Comparison of ENCODE assay signal across 32 cellular contexts in genomic region chr4:6748286-6748685, GRCh38. TPM values are rescaled to one million over a fixed set of nuclear protein-coding genes. Genes with fewer than 3 reads are reported as not detected.
DNase-seq lines count a peak whose midpoint lies in the region; ATAC-seq and TF ChIP-seq lines count a peak whose summit lies in the region.
"Had no signal": no experiment of that assay in that cellular context is flagged by ENCODE, and none has a peak within 500 bp of the region (broad histone marks: within the 10 kb centered on the region; RNA-seq: fewer than 3 reads in every experiment).

No MANE protein-coding gene starts in this region.

- H4K8ac ChIP-seq in neuronal stem cell (ENCODE audit: low read depth, low read length), result no peak overlapping the region

- no peaks in the 10 kb centered on the region for H3K9me3 Mint-ChIP-seq in activated naive CD4-positive, alpha-beta T cell treated with anti-CD3 and anti-CD28 coated beads, Interleukin-2, amount 10 ng/mL, durations not matched to agents 7 days and 5 days
- H3K9me3 Mint-ChIP-seq in WTC11, result no peaks in the 10 kb centered on the region
- H3K9me3 Mint-ChIP-seq: activated B cell treated with CpG ODN at 0.5 μM for 24 hours; activated T-cell treated with anti-CD3 and anti-CD28 coated beads, Interleukin-2, amount 50 U/mL, for 72 hours; central memory CD8-positive, alpha-beta T cell; dendritic cell treated with granulocyte-macrophage colony-stimulating factor and Interleukin-4, amounts not matched to agents 40 ng/mL and 50 ng/mL, for 4 days; stimulated activated naive CD8-positive, alpha-beta T cell treated with anti-CD3 and anti-CD28 coated beads, Interleukin-15, Interleukin-2, amounts not matched to agents 100 ng/mL and 50 ng/mL, for 24 hours had no signal

- no peak for ATAC-seq in WTC11
- ATAC-seq in GM21381 (IDR thresholded peaks at IDR 0.05; ENCODE audit: unreplicated experiment), result no peak
- ATAC-seq: activated T-cell treated with anti-CD3 and anti-CD28 coated beads, Interleukin-2, amount 50 U/mL, for 72 hours; gastrocnemius medialis had no signal

- H3K36me3 Mint-ChIP-seq in activated naive CD4-positive, alpha-beta T cell treated with anti-CD3 and anti-CD28 coated beads, Interleukin-2, amount 10 ng/mL, durations not matched to agents 7 days and 5 days, result no peaks in the 10 kb centered on the region
- H3K36me3 Mint-ChIP-seq in WTC11, result no peaks in the 10 kb centered on the region
- H3K36me3 Mint-ChIP-seq: CD14-positive monocyte had no signal

- H3K27me3 Mint-ChIP-seq in activated naive CD4-positive, alpha-beta T cell treated with anti-CD3 and anti-CD28 coated beads, Interleukin-2, amount 10 ng/mL, durations not matched to agents 7 days and 5 days, result peaks cover 3% of the 10 kb centered on the region
- H3K27me3 Mint-ChIP-seq in WTC11 (ENCODE audit: low read depth), result no peaks in the 10 kb centered on the region
- H3K27me3 Mint-ChIP-seq: central memory CD8-positive, alpha-beta T cell; stimulated activated naive CD8-positive, alpha-beta T cell treated with anti-CD3 and anti-CD28 coated beads, Interleukin-15, Interleukin-2, amounts not matched to agents 100 ng/mL and 50 ng/mL, for 24 hours had no signal

- H3K27ac ChIP-seq in hepatocyte (no peak overlapping the region), neuronal stem cell (replicated peaks; ENCODE audit: low read length) (no peak overlapping the region)

- no peaks in the 10 kb centered on the region for H4K20me1 ChIP-seq in hepatocyte (ENCODE audit: insufficient read depth, poor library complexity, severe bottlenecking)

- no peak overlapping the region for H4K91ac ChIP-seq in neuronal stem cell (ENCODE audit: low read depth, low read length, poor library complexity)

- CTCF ChIA-PET in activated naive CD4-positive, alpha-beta T cell treated with anti-CD3 and anti-CD28 coated beads, Interleukin-2, amount 10 ng/mL, durations not matched to agents 7 days and 5 days (lab: Charles Lee), result no interaction called here
- CTCF ChIA-PET in WTC11 (lab: Charles Lee), result no interaction called here

- H3K27ac Mint-ChIP-seq in activated naive CD4-positive, alpha-beta T cell treated with anti-CD3 and anti-CD28 coated beads, Interleukin-2, amount 10 ng/mL, durations not matched to agents 7 days and 5 days, result peak overlapping the region; percentile 70
- H3K27ac Mint-ChIP-seq in WTC11, result no peak overlapping the region
- H3K27ac Mint-ChIP-seq: activated B cell treated with CpG ODN at 0.5 μM for 24 hours; activated T-cell treated with anti-CD3 and anti-CD28 coated beads, Interleukin-2, amount 50 U/mL, for 72 hours; CD14-positive monocyte; stimulated activated naive CD8-positive, alpha-beta T cell treated with anti-CD3 and anti-CD28 coated beads, Interleukin-15, Interleukin-2, amounts not matched to agents 100 ng/mL and 50 ng/mL, for 24 hours had no signal

- H2BK15ac ChIP-seq in neuronal stem cell (ENCODE audit: low read length), result no peak overlapping the region

- no peak overlapping the region for H2BK12ac ChIP-seq in neuronal stem cell (ENCODE audit: low read length)

- H3K4me3 ChIP-seq in hepatocyte (no peak overlapping the region), neuronal stem cell (ENCODE audit: low read length in 2 of 2) (no peak overlapping the region)
- H3K4me3 ChIP-seq: gastrocnemius medialis, MG63, right atrium auricular region, thoracic aorta had no signal

- H2AK5ac ChIP-seq in neuronal stem cell (ENCODE audit: low read depth, low read length), result no peak overlapping the region

- peak overlapping the region; percentile 21 for H3K9ac ChIP-seq in neuronal stem cell (ENCODE audit: low read depth, low read length, poor library complexity)

- H3K79me2 ChIP-seq in hepatocyte, result no peaks in the 10 kb centered on the region

- H2BK120ac ChIP-seq in neuronal stem cell (ENCODE audit: low read depth, low read length), result no peak overlapping the region

- no peak overlapping the region for H3K23ac ChIP-seq in neuronal stem cell (ENCODE audit: low read depth, low read length, poor library complexity)

- H3K14ac ChIP-seq in neuronal stem cell (ENCODE audit: low read length), result no peak overlapping the region

- peak overlapping the region; percentile 83 for H3K18ac ChIP-seq in neuronal stem cell (ENCODE audit: low read length)

- peaks cover 21% of the 10 kb centered on the region for H3K4me1 ChIP-seq in hepatocyte (ENCODE audit: insufficient read depth)
- peaks cover 10 to 21% of the 10 kb centered on the region in 2 donors for H3K4me1 ChIP-seq in neuronal stem cell (ENCODE audit: control insufficient read depth in 2 of 2, insufficient read depth in 1 of 2, low read depth in 1 of 2, low read length in 2 of 2)

- WGBS in hepatocyte (ENCODE audit: low lambda C conversion rate, missing lambda C conversion rate), result 93% methylated on average over 9 of the region's 9 CpGs
- no CpG with 5 or more reads among the region's 9 CpGs for WGBS in neuronal stem cell (ENCODE audit: extremely low coverage in 2 of 2, insufficient read length in 2 of 2, insufficient replicate concordance in 1 of 2), 2 donors

- H3K79me1 ChIP-seq in neuronal stem cell (ENCODE audit: low read depth, low read length), result no peaks in the 10 kb centered on the region

- no peaks in the 10 kb centered on the region for H3K36me3 ChIP-seq in hepatocyte (replicated peaks; ENCODE audit: insufficient read depth, low read depth)
- no peaks in the 10 kb centered on the region for H3K36me3 ChIP-seq in neuronal stem cell (replicated peaks in 1 of 2; ENCODE audit: control insufficient read depth in 2 of 2, insufficient read depth in 2 of 2, low read length in 2 of 2)
- H3K36me3 ChIP-seq: gastrocnemius medialis, MG63, right atrium auricular region, thoracic aorta had no signal

- no peak overlapping the region for H3K4me3 Mint-ChIP-seq in activated naive CD4-positive, alpha-beta T cell treated with anti-CD3 and anti-CD28 coated beads, Interleukin-2, amount 10 ng/mL, durations not matched to agents 7 days and 5 days
- H3K4me3 Mint-ChIP-seq in WTC11, result no peak overlapping the region
- H3K4me3 Mint-ChIP-seq: activated B cell treated with CpG ODN at 0.5 μM for 24 hours; activated T-cell treated with anti-CD3 and anti-CD28 coated beads, Interleukin-2, amount 50 U/mL, for 72 hours; CD14-positive monocyte; central memory CD8-positive, alpha-beta T cell; dendritic cell treated with granulocyte-macrophage colony-stimulating factor and Interleukin-4, amounts not matched to agents 40 ng/mL and 50 ng/mL, for 4 days; neural crest cell; stimulated activated naive CD8-positive, alpha-beta T cell treated with anti-CD3 and anti-CD28 coated beads, Interleukin-15, Interleukin-2, amounts not matched to agents 100 ng/mL and 50 ng/mL, for 24 hours had no signal

- no peaks in the 10 kb centered on the region for H3K9me2 ChIP-seq in hepatocyte (replicated peaks; ENCODE audit: insufficient read depth)

- H3K27me3 ChIP-seq in hepatocyte, result no peaks in the 10 kb centered on the region
- peaks cover 0 to 5% (median 0%) of the 10 kb centered on the region in 3 experiments for H3K27me3 ChIP-seq in neuronal stem cell (ENCODE audit: control insufficient read depth in 3 of 3, insufficient read depth in 3 of 3, low read depth in 1 of 3, low read length in 3 of 3)
- H3K27me3 ChIP-seq: gastrocnemius medialis, MG63, right atrium auricular region had no signal

- no peak overlapping the region for H2BK5ac ChIP-seq in neuronal stem cell (ENCODE audit: low read length)

- no peak for DNase-seq in activated naive CD4-positive, alpha-beta T cell treated with anti-CD3 and anti-CD28 coated beads, Interleukin-2, amount 10 ng/mL, durations not matched to agents 7 days and 5 days
- DNase-seq in activated naive CD4-positive, alpha-beta T cell treated with anti-CD3 and anti-CD28 coated beads, Interleukin-2, amount 50 U/mL, for 16 hours, result no peak
- DNase-seq in hepatocyte (ENCODE audit: low spot score) (peak; percentile 4), neuronal stem cell (ENCODE audit: low spot score) (no peak), WTC11 (ENCODE audit: low spot score) (no peak), GM10266 (ENCODE audit: extremely low spot score) (no peak), NCI-H510A (lab: John Stamatoyannopoulos, UW) (no peak)
- DNase-seq: 8988T; activated B cell treated with CpG ODN at 0.5 μM for 24 hours; activated CD4-positive, alpha-beta T cell treated with anti-CD3 and anti-CD28 coated beads, Interleukin-2, amount 50 U/mL, for 4 hours; activated T-cell treated with anti-CD3 and anti-CD28 coated beads, Interleukin-2, amount 50 U/mL, for 72 hours; H7; KBM-7; kidney glomerular epithelial cell; mammary epithelial cell; MG63; NCI-H187 treated with DMSO at 0.1 percent for 48 hours; NCI-H2171; NCI-H526; stimulated activated CD4-positive, alpha-beta T cell treated with anti-CD3 and anti-CD28 coated beads, Interleukin-1b, Interleukin-23, amount 100 ng/mL, for 48 hours; T-helper 9 cell had no signal

- TF ChIP-seq CTCF in hepatocyte (IDR thresholded peaks at IDR 0.05; ENCODE audit: poor library complexity) (no peak), WTC11 (IDR thresholded peaks at IDR 0.05) (no peak), GM10266 (IDR thresholded peaks at IDR 0.05; ENCODE audit: control insufficient read depth, insufficient read depth, low read depth, missing control alignments) (no peak)

- no peak overlapping the region for H3K4me2 ChIP-seq in hepatocyte
- no peak overlapping the region for H3K4me2 ChIP-seq in neuronal stem cell (ENCODE audit: insufficient read depth, low read length, poor library complexity, severe bottlenecking)

- peaks cover 13% of the 10 kb centered on the region for H3K4me1 Mint-ChIP-seq in activated naive CD4-positive, alpha-beta T cell treated with anti-CD3 and anti-CD28 coated beads, Interleukin-2, amount 10 ng/mL, durations not matched to agents 7 days and 5 days
- 0 out of 2 replicates have a peak, but pooled peaks cover 2% of the 10 kb centered on the region for H3K4me1 Mint-ChIP-seq in WTC11
- H3K4me1 Mint-ChIP-seq: activated B cell treated with CpG ODN at 0.5 μM for 24 hours had no signal

- no peak overlapping the region for H2AFZ ChIP-seq in hepatocyte
- H2AFZ ChIP-seq in neuronal stem cell (ENCODE audit: low read length), result no peak overlapping the region

- no peaks in the 10 kb centered on the region for H3K9me3 ChIP-seq in hepatocyte (ENCODE audit: low read depth)
- H3K9me3 ChIP-seq in neuronal stem cell (replicated peaks in 1 of 2; ENCODE audit: control insufficient read depth in 2 of 2, insufficient read depth in 1 of 2, low read depth in 1 of 2, low read length in 2 of 2), result no peaks in the 10 kb centered on the region
- H3K9me3 ChIP-seq: gastrocnemius medialis, MG63, right atrium auricular region, thoracic aorta had no signal

- no peak overlapping the region for H3K4ac ChIP-seq in neuronal stem cell (ENCODE audit: low read length)

- POLR2A ChIA-PET in WTC11 (lab: Charles Lee), result no interaction called here

RNA-seq across cellular contexts. Expression of gene BLOC1S4, which starts 32.3 kb away (rescaled TPM):
- total RNA-seq in hepatocyte (29.4 and 33.3 TPM in 2 replicates), WTC11 (2021) (21.4 to 23.4 TPM (median 21.9 TPM) in 3 replicates)
- polyA plus RNA-seq in hepatocyte, result 50.1 and 60.0 TPM in 2 replicates
- polyA plus RNA-seq in neuronal stem cell (2013, experiment 1 of 2), result 13.1 TPM
- 12.4 TPM for polyA plus RNA-seq in neuronal stem cell (2013, experiment 2 of 2)

RNA-seq across cellular contexts. Expression of gene KIAA0232, which starts 34.2 kb away (rescaled TPM):
- 34.3 and 38.4 TPM in 2 replicates for total RNA-seq in hepatocyte
- polyA plus RNA-seq in hepatocyte, result 11.3 TPM in 2 replicates
- 19.1 TPM for polyA plus RNA-seq in neuronal stem cell (2013, experiment 1 of 2)
- polyA plus RNA-seq in neuronal stem cell (2013, experiment 2 of 2), result 19.2 TPM
- 18.5 to 23.2 TPM (median 21.0 TPM) in 3 replicates for total RNA-seq in WTC11 (2021)

RNA-seq across cellular contexts. Expression of gene MRFAP1L1, which starts 38.6 kb away (rescaled TPM):
- total RNA-seq in hepatocyte, result 84.9 and 86.4 TPM in 2 replicates
- polyA plus RNA-seq in hepatocyte, result 55.1 and 60.8 TPM in 2 replicates
- polyA plus RNA-seq in neuronal stem cell (2013, experiment 1 of 2), result 58.3 TPM
- 58.9 TPM for polyA plus RNA-seq in neuronal stem cell (2013, experiment 2 of 2)
- total RNA-seq in WTC11 (2021), result 52.0 to 56.9 TPM (median 54.4 TPM) in 3 replicates

RNA-seq across cellular contexts. Expression of gene S100P, which starts 54.6 kb away (rescaled TPM):
- total RNA-seq in hepatocyte (9.2 and 36.6 TPM in 2 replicates), WTC11 (2021) (0.55 TPM in 1 of 3 replicates, not detected in the others)
- polyA plus RNA-seq in hepatocyte, result 51.6 and 99.1 TPM in 2 replicates
- polyA plus RNA-seq in neuronal stem cell (2013, experiment 1 of 2), result 0.32 TPM
- not detected for polyA plus RNA-seq in neuronal stem cell (2013, experiment 2 of 2)
- total RNA-seq: activated B cell treated with CpG ODN at 0.5 μM for 24 hours, fibroblast of lung, G401, H7, neural crest cell had no signal
- polyA plus RNA-seq: fibroblast of lung had no signal
